1 cellular context compared by ENCODE assay signal in the genomic region with DNA sequence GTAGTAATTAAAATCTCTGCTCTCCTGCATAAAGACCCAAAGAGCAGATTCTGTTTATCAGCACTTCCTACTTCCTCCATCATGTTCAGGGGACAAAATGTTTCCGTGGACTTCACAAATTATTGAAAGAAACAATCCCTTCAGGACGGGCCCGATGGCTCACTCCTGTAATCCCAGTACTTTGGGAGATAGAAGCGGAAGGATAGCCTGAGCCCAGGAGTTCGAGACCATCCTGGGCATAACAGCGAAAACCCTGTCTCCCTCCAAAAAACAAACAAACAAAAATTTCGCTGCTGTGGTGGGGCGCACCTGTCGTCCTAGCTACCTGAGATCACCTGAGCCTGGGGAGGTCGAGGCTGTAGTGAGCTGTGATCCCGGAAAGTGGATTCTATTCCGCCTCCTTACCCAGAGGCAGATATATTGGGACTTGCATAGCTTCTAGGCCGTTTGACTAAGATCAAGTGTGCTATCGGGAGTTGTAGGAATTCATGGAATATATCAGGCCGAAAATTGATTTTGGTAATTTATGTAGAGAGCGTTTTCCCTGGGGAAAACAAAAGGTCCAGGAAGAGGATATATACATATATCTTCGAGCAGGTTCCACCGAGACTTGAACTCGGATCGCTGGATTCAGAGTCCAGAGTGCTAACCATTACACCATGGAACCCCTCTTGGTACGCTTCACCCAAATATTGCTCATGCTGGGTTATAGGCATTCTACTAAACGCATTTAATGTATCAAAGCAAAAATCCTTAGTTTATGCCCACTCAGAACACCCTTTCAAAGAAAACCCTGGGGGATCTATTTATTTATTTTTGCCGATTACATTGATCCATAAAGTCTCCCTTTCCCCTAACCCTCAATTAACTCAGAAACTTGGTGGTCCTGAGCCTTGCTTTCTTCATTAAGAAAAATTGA.
TF ChIP-seq lines count a peak whose summit lies in the region.

No MANE protein-coding gene starts in this region.

TF ChIP-seq in GM23338, 12 proteins besides CTCF, POLR2A, EP300 and RAD21 (continued from another document):
- TF ChIP-seq, protein P1, sequence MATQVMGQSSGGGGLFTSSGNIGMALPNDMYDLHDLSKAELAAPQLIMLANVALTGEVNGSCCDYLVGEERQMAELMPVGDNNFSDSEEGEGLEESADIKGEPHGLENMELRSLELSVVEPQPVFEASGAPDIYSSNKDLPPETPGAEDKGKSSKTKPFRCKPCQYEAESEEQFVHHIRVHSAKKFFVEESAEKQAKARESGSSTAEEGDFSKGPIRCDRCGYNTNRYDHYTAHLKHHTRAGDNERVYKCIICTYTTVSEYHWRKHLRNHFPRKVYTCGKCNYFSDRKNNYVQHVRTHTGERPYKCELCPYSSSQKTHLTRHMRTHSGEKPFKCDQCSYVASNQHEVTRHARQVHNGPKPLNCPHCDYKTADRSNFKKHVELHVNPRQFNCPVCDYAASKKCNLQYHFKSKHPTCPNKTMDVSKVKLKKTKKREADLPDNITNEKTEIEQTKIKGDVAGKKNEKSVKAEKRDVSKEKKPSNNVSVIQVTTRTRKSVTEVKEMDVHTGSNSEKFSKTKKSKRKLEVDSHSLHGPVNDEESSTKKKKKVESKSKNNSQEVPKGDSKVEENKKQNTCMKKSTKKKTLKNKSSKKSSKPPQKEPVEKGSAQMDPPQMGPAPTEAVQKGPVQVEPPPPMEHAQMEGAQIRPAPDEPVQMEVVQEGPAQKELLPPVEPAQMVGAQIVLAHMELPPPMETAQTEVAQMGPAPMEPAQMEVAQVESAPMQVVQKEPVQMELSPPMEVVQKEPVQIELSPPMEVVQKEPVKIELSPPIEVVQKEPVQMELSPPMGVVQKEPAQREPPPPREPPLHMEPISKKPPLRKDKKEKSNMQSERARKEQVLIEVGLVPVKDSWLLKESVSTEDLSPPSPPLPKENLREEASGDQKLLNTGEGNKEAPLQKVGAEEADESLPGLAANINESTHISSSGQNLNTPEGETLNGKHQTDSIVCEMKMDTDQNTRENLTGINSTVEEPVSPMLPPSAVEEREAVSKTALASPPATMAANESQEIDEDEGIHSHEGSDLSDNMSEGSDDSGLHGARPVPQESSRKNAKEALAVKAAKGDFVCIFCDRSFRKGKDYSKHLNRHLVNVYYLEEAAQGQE (IDR thresholded peaks at IDR 0.05; ENCODE audit: unreplicated experiment): no peak
- TF ChIP-seq, protein P2, sequence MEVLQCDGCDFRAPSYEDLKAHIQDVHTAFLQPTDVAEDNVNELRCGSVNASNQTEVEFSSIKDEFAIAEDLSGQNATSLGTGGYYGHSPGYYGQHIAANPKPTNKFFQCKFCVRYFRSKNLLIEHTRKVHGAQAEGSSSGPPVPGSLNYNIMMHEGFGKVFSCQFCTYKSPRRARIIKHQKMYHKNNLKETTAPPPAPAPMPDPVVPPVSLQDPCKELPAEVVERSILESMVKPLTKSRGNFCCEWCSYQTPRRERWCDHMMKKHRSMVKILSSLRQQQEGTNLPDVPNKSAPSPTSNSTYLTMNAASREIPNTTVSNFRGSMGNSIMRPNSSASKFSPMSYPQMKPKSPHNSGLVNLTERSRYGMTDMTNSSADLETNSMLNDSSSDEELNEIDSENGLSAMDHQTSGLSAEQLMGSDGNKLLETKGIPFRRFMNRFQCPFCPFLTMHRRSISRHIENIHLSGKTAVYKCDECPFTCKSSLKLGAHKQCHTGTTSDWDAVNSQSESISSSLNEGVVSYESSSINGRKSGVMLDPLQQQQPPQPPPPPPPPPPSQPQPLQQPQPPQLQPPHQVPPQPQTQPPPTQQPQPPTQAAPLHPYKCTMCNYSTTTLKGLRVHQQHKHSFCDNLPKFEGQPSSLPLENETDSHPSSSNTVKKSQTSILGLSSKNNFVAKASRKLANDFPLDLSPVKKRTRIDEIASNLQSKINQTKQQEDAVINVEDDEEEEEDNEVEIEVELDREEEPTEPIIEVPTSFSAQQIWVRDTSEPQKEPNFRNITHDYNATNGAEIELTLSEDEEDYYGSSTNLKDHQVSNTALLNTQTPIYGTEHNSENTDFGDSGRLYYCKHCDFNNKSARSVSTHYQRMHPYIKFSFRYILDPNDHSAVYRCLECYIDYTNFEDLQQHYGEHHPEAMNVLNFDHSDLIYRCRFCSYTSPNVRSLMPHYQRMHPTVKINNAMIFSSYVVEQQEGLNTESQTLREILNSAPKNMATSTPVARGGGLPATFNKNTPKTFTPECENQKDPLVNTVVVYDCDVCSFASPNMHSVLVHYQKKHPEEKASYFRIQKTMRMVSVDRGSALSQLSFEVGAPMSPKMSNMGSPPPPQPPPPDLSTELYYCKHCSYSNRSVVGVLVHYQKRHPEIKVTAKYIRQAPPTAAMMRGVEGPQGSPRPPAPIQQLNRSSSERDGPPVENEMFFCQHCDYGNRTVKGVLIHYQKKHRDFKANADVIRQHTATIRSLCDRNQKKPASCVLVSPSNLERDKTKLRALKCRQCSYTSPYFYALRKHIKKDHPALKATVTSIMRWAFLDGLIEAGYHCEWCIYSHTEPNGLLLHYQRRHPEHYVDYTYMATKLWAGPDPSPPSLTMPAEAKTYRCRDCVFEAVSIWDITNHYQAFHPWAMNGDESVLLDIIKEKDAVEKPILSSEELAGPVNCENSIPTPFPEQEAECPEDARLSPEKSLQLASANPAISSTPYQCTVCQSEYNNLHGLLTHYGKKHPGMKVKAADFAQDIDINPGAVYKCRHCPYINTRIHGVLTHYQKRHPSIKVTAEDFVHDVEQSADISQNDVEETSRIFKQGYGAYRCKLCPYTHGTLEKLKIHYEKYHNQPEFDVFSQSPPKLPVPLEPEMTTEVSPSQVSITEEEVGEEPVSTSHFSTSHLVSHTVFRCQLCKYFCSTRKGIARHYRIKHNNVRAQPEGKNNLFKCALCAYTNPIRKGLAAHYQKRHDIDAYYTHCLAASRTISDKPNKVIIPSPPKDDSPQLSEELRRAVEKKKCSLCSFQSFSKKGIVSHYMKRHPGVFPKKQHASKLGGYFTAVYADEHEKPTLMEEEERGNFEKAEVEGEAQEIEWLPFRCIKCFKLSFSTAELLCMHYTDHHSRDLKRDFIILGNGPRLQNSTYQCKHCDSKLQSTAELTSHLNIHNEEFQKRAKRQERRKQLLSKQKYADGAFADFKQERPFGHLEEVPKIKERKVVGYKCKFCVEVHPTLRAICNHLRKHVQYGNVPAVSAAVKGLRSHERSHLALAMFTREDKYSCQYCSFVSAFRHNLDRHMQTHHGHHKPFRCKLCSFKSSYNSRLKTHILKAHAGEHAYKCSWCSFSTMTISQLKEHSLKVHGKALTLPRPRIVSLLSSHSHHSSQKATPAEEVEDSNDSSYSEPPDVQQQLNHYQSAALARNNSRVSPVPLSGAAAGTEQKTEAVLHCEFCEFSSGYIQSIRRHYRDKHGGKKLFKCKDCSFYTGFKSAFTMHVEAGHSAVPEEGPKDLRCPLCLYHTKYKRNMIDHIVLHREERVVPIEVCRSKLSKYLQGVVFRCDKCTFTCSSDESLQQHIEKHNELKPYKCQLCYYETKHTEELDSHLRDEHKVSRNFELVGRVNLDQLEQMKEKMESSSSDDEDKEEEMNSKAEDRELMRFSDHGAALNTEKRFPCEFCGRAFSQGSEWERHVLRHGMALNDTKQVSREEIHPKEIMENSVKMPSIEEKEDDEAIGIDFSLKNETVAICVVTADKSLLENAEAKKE (CRISPR knock-in tag; IDR thresholded peaks at IDR 0.05): no peak
